Comparison of ENCODE assay signal across 14 cellular contexts in genomic region chr1:159996653-159997052, GRCh38. TPM values are rescaled to one million over a fixed set of nuclear protein-coding genes. Genes with fewer than 3 reads are reported as not detected.
DNase-seq lines count a peak whose midpoint lies in the region; ATAC-seq and TF ChIP-seq lines count a peak whose summit lies in the region.
"Had no signal": no experiment of that assay in that cellular context is flagged by ENCODE, and none has a peak within 500 bp of the region (broad histone marks: within the 10 kb centered on the region; RNA-seq: fewer than 3 reads in every experiment).

No MANE protein-coding gene starts in this region.

- no peak overlapping the region for H4K8ac ChIP-seq in mesendoderm (ENCODE audit: low read depth, low read length)

- peaks cover 39% of the 10 kb centered on the region for H3K27me3 Mint-ChIP-seq in activated T-helper 2 cell treated with anti-CD3 and anti-CD28 coated beads, Interferon-gamma antibody, Interleukin-2, Interleukin-4, amounts not matched to agents 10 μg/mL and 5 μg/mL and 100 μg/mL, durations not matched to agents 14 hours and 24 hours and 36 hours (ENCODE audit: low read depth)
- peaks cover 11% of the 10 kb centered on the region for H3K27me3 Mint-ChIP-seq in activated CD8-positive, alpha-beta T cell treated with anti-CD3 and anti-CD28 coated beads for 36 hours

- no peak overlapping the region for H3K23ac ChIP-seq in mesendoderm (ENCODE audit: low read length)

- no peak for TF ChIP-seq CTCF in AG10803 (conservative IDR thresholded peaks at IDR 0.05; ENCODE audit: low read length)
- no peak for TF ChIP-seq CTCF in epithelial cell of proximal tubule (conservative IDR thresholded peaks at IDR 0.05; ENCODE audit: low read depth, low read length)
- no peak for TF ChIP-seq CTCF in activated CD8-positive, alpha-beta T cell treated with anti-CD3 and anti-CD28 coated beads for 36 hours (IDR thresholded peaks at IDR 0.05)

- H2BK5ac ChIP-seq in mesendoderm (ENCODE audit: low read length), result no peak overlapping the region

- no peak overlapping the region for H2BK15ac ChIP-seq in mesendoderm (replicated peaks; ENCODE audit: low read depth)

- H3K36me3 ChIP-seq in mesendoderm (ENCODE audit: control insufficient read depth, insufficient read depth, low read length), result no peaks in the 10 kb centered on the region

- ATAC-seq in HG02970 (IDR thresholded peaks at IDR 0.05; ENCODE audit: low FRiP score, unreplicated experiment) (no peak), GM18502 (IDR thresholded peaks at IDR 0.05; ENCODE audit: poor library complexity, unreplicated experiment) (no peak)
- ATAC-seq in activated CD8-positive, alpha-beta T cell treated with anti-CD3 and anti-CD28 coated beads for 36 hours, result no peak
- ATAC-seq: stimulated activated naive B cell treated with anti-CD40 and anti-IgM and Interleukin-4, amounts not matched to agents 10 μg/mL and 1 μg/mL and 100 μg/mL, for 72 hours had no signal

- intact Hi-C loops in activated T-helper 2 cell treated with anti-CD3 and anti-CD28 coated beads, Interferon-gamma antibody, Interleukin-2, Interleukin-4, amounts not matched to agents 10 μg/mL and 5 μg/mL and 100 μg/mL, durations not matched to agents 14 hours and 24 hours and 36 hours (cut with micrococcal nuclease), result no loop called here
- intact Hi-C loops in activated CD8-positive, alpha-beta T cell treated with anti-CD3 and anti-CD28 coated beads for 36 hours (cut with micrococcal nuclease), result no loop called here

- H3K4me1 ChIP-seq in mesendoderm (ENCODE audit: control insufficient read depth, low read depth, low read length), result no peaks in the 10 kb centered on the region

- no peak overlapping the region for H3K4me2 ChIP-seq in mesendoderm (ENCODE audit: low read length)

- H3K36me3 Mint-ChIP-seq in activated T-helper 2 cell treated with anti-CD3 and anti-CD28 coated beads, Interferon-gamma antibody, Interleukin-2, Interleukin-4, amounts not matched to agents 10 μg/mL and 5 μg/mL and 100 μg/mL, durations not matched to agents 14 hours and 24 hours and 36 hours (ENCODE audit: low read depth), result no peaks in the 10 kb centered on the region
- H3K36me3 Mint-ChIP-seq in activated CD8-positive, alpha-beta T cell treated with anti-CD3 and anti-CD28 coated beads for 36 hours (ENCODE audit: low read depth), result no peaks in the 10 kb centered on the region
- H3K36me3 Mint-ChIP-seq: stimulated activated naive B cell treated with anti-CD40 and anti-IgM and Interleukin-4, amounts not matched to agents 10 μg/mL and 1 μg/mL and 100 μg/mL, for 72 hours had no signal

- H3K79me2 ChIP-seq in mesendoderm (ENCODE audit: control insufficient read depth, insufficient read depth, low read length), result no peaks in the 10 kb centered on the region

- H3K56ac ChIP-seq in mesendoderm (ENCODE audit: low read length), result no peak overlapping the region

- no peaks in the 10 kb centered on the region for H3K79me1 ChIP-seq in mesendoderm (ENCODE audit: low read length)

- H3K9me3 Mint-ChIP-seq in activated T-helper 2 cell treated with anti-CD3 and anti-CD28 coated beads, Interferon-gamma antibody, Interleukin-2, Interleukin-4, amounts not matched to agents 10 μg/mL and 5 μg/mL and 100 μg/mL, durations not matched to agents 14 hours and 24 hours and 36 hours, result no peaks in the 10 kb centered on the region
- H3K9me3 Mint-ChIP-seq in activated CD8-positive, alpha-beta T cell treated with anti-CD3 and anti-CD28 coated beads for 36 hours, result no peaks in the 10 kb centered on the region
- H3K9me3 Mint-ChIP-seq: activated CD4-positive, alpha-beta T cell treated with anti-CD3 and anti-CD28 coated beads, Interleukin-2, amount 10 ng/mL, durations not matched to agents 24 days and 14 days; stimulated activated naive B cell treated with anti-CD40 and anti-IgM and Interleukin-4, amounts not matched to agents 10 μg/mL and 1 μg/mL and 100 μg/mL, for 72 hours had no signal

- no peak overlapping the region for H2BK120ac ChIP-seq in mesendoderm (ENCODE audit: low read depth, low read length)

- H3K27ac Mint-ChIP-seq in activated T-helper 2 cell treated with anti-CD3 and anti-CD28 coated beads, Interferon-gamma antibody, Interleukin-2, Interleukin-4, amounts not matched to agents 10 μg/mL and 5 μg/mL and 100 μg/mL, durations not matched to agents 14 hours and 24 hours and 36 hours, result no peak overlapping the region
- no peak overlapping the region for H3K27ac Mint-ChIP-seq in activated CD8-positive, alpha-beta T cell treated with anti-CD3 and anti-CD28 coated beads for 36 hours
- H3K27ac Mint-ChIP-seq: activated CD4-positive, alpha-beta T cell treated with anti-CD3 and anti-CD28 coated beads, Interleukin-2, amount 10 ng/mL, durations not matched to agents 24 days and 14 days; stimulated activated naive B cell treated with anti-CD40 and anti-IgM and Interleukin-4, amounts not matched to agents 10 μg/mL and 1 μg/mL and 100 μg/mL, for 72 hours had no signal

- H3K18ac ChIP-seq in mesendoderm (ENCODE audit: low read length), result no peak overlapping the region

- no peak overlapping the region for H3K4ac ChIP-seq in mesendoderm (ENCODE audit: low read depth, low read length)

- peaks cover 2% of the 10 kb centered on the region for H3K4me1 Mint-ChIP-seq in activated T-helper 2 cell treated with anti-CD3 and anti-CD28 coated beads, Interferon-gamma antibody, Interleukin-2, Interleukin-4, amounts not matched to agents 10 μg/mL and 5 μg/mL and 100 μg/mL, durations not matched to agents 14 hours and 24 hours and 36 hours (ENCODE audit: low read depth)
- peaks cover 1% of the 10 kb centered on the region for H3K4me1 Mint-ChIP-seq in activated CD8-positive, alpha-beta T cell treated with anti-CD3 and anti-CD28 coated beads for 36 hours (ENCODE audit: low read depth)

- H3K27me3 ChIP-seq in mesendoderm (ENCODE audit: insufficient read depth, low read length, poor library complexity), result no peaks in the 10 kb centered on the region

- H4K5ac ChIP-seq in mesendoderm (ENCODE audit: low read length), result no peak overlapping the region

- no peak overlapping the region for H3K4me3 Mint-ChIP-seq in activated T-helper 2 cell treated with anti-CD3 and anti-CD28 coated beads, Interferon-gamma antibody, Interleukin-2, Interleukin-4, amounts not matched to agents 10 μg/mL and 5 μg/mL and 100 μg/mL, durations not matched to agents 14 hours and 24 hours and 36 hours (ENCODE audit: low read depth)
- no peak overlapping the region for H3K4me3 Mint-ChIP-seq in activated CD8-positive, alpha-beta T cell treated with anti-CD3 and anti-CD28 coated beads for 36 hours
- H3K4me3 Mint-ChIP-seq: activated CD4-positive, alpha-beta T cell treated with anti-CD3 and anti-CD28 coated beads, Interleukin-2, amount 10 ng/mL, durations not matched to agents 24 days and 14 days; stimulated activated naive B cell treated with anti-CD40 and anti-IgM and Interleukin-4, amounts not matched to agents 10 μg/mL and 1 μg/mL and 100 μg/mL, for 72 hours had no signal

- H3K9ac ChIP-seq in mesendoderm (ENCODE audit: low read length), result no peak overlapping the region

- DNase-seq in AG10803 (ENCODE audit: low read depth), result peak; percentile 95
- peak; percentile 84 for DNase-seq in M059J (ENCODE audit: low read depth)
- peak; percentile 19 for DNase-seq in epithelial cell of proximal tubule (ENCODE audit: low read depth)
- DNase-seq in mesendoderm, result peak; percentile 61
- DNase-seq in activated T-helper 2 cell treated with anti-CD3 and anti-CD28 coated beads, Interferon-gamma antibody, Interleukin-2, Interleukin-4, amounts not matched to agents 10 μg/mL and 5 μg/mL and 100 μg/mL, durations not matched to agents 14 hours and 24 hours and 36 hours (ENCODE audit: low spot score), result no peak
- DNase-seq in activated CD8-positive, alpha-beta T cell treated with anti-CD3 and anti-CD28 coated beads for 36 hours, result no peak
- DNase-seq: activated CD4-positive, alpha-beta T cell treated with anti-CD3 and anti-CD28 coated beads, Interleukin-2, amount 10 ng/mL, durations not matched to agents 24 days and 14 days; activated naive CD4-positive, alpha-beta T cell treated with Interleukin-2 at 50 U/mL for 16 hours; NCI-H446 treated with DMSO at 0.1 percent for 48 hours; SHP77; stimulated activated naive B cell treated with anti-CD40 and anti-IgM and Interleukin-4, amounts not matched to agents 10 μg/mL and 1 μg/mL and 100 μg/mL, for 72 hours had no signal

- H2AK5ac ChIP-seq in mesendoderm (ENCODE audit: low read length), result no peak overlapping the region

- POLR2A ChIA-PET in activated CD8-positive, alpha-beta T cell treated with anti-CD3 and anti-CD28 coated beads for 36 hours (lab: Charles Lee), result no interaction called here

- H3K27ac ChIP-seq in mesendoderm (ENCODE audit: low read depth, low read length), result no peak overlapping the region

- no peak overlapping the region for H3K4me3 ChIP-seq in AG10803 (ENCODE audit: low read length)
- H3K4me3 ChIP-seq in epithelial cell of proximal tubule (ENCODE audit: low read depth, low read length), result no peak overlapping the region
- H3K4me3 ChIP-seq in mesendoderm (ENCODE audit: low read length), result no peak overlapping the region

- CTCF ChIA-PET in activated CD8-positive, alpha-beta T cell treated with anti-CD3 and anti-CD28 coated beads for 36 hours (lab: Charles Lee), result interaction anchor here (1.7 kb wide), 1 partner anchor 10 kb away, joined by 10 read pairs; no protein-coding TSS in a partner anchor

RNA-seq across cellular contexts. Expression of gene PIGM, which starts 35.1 kb away (rescaled TPM):
- 3.4 and 4.0 TPM in 2 replicates for total RNA-seq in M059J (2014; rRNA removed; shearing (Covaris generic))
- 2.2 and 2.5 TPM in 2 replicates for total RNA-seq in epithelial cell of proximal tubule
- 5.4 TPM for polyA plus RNA-seq in mesendoderm (2013, experiment 1 of 2)
- polyA plus RNA-seq in mesendoderm (2013, experiment 2 of 2), result 5.4 TPM
- total RNA-seq in activated T-helper 2 cell treated with anti-CD3 and anti-CD28 coated beads, Interferon-gamma antibody, Interleukin-2, Interleukin-4, amounts not matched to agents 10 μg/mL and 5 μg/mL and 100 μg/mL, durations not matched to agents 14 hours and 24 hours and 36 hours, result 6.7 and 7.1 TPM in 2 replicates
- 1 to 10 TPM; 3.9 to 4.0 TPM for total RNA-seq in activated CD8-positive, alpha-beta T cell treated with anti-CD3 and anti-CD28 coated beads for 36 hours

RNA-seq across cellular contexts. Expression of gene SLAMF9, which starts 42.6 kb away (rescaled TPM):
- total RNA-seq in M059J (2014; rRNA removed; shearing (Covaris generic)), result not detected in 2 replicates
- total RNA-seq in epithelial cell of proximal tubule, result not detected in 2 replicates
- 0.07 TPM for polyA plus RNA-seq in mesendoderm (2013, experiment 1 of 2)
- polyA plus RNA-seq in mesendoderm (2013, experiment 2 of 2), result not detected
- not detected in 2 replicates for total RNA-seq in activated T-helper 2 cell treated with anti-CD3 and anti-CD28 coated beads, Interferon-gamma antibody, Interleukin-2, Interleukin-4, amounts not matched to agents 10 μg/mL and 5 μg/mL and 100 μg/mL, durations not matched to agents 14 hours and 24 hours and 36 hours
- not detected for total RNA-seq in activated CD8-positive, alpha-beta T cell treated with anti-CD3 and anti-CD28 coated beads for 36 hours
- total RNA-seq: activated CD4-positive, alpha-beta T cell treated with anti-CD3 and anti-CD28 coated beads, Interleukin-2, amount 10 ng/mL, durations not matched to agents 24 days and 14 days had no signal
- polyA plus RNA-seq: neural cell had no signal

RNA-seq across cellular contexts. Expression of gene IGSF9, which starts 51.2 kb away (rescaled TPM):
- 0.25 and 0.32 TPM in 2 replicates for total RNA-seq in M059J (2014; rRNA removed; shearing (Covaris generic))
- 1.4 and 2.0 TPM in 2 replicates for total RNA-seq in epithelial cell of proximal tubule
- polyA plus RNA-seq in mesendoderm (2013, experiment 1 of 2), result 10.4 TPM
- polyA plus RNA-seq in mesendoderm (2013, experiment 2 of 2), result 10.1 TPM
- not detected in 2 replicates for total RNA-seq in activated T-helper 2 cell treated with anti-CD3 and anti-CD28 coated beads, Interferon-gamma antibody, Interleukin-2, Interleukin-4, amounts not matched to agents 10 μg/mL and 5 μg/mL and 100 μg/mL, durations not matched to agents 14 hours and 24 hours and 36 hours
- under 1 TPM in 1 of 2 experiments, not detected in 1; 0.07 TPM for total RNA-seq in activated CD8-positive, alpha-beta T cell treated with anti-CD3 and anti-CD28 coated beads for 36 hours
- total RNA-seq: activated CD4-positive, alpha-beta T cell treated with anti-CD3 and anti-CD28 coated beads, Interleukin-2, amount 10 ng/mL, durations not matched to agents 24 days and 14 days had no signal

Comparison
In these comparisons a context has a peak if more than half of its experiments do, and no peak if none do; other contexts are left out.
1. DNase-seq: peak in AG10803 (single experiment), M059J (single experiment), epithelial cell of proximal tubule (single experiment) and mesendoderm (single experiment); none in activated T-helper 2 cell treated with anti-CD3 and anti-CD28 coated beads, Interferon-gamma antibody, Interleukin-2, Interleukin-4, amounts not matched to agents 10 μg/mL and 5 μg/mL and 100 μg/mL, durations not matched to agents 14 hours and 24 hours and 36 hours (single experiment) and activated CD8-positive, alpha-beta T cell treated with anti-CD3 and anti-CD28 coated beads for 36 hours (single experiment).